In the genomic region with DNA sequence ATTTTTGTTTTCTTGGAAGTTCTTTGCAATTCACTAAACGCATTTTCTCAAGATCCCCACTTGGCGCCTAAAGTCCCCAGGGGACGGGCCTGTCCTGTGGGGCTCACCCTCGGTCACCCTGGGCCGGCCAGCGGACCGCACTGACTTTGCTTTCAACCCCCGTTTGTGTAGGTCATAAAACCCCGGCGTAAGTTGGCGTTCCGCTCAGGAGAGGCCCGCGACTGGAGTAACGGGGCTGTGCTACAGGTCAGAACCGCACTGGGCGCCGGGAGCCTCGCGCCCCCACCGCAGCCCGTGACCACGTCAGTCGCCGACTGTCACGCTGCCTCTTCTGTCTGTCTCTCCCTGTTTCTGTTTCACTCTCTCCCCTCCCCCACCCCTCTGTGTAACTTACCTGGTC, we compare ENCODE assay signal across 1 cellular context.
TF ChIP-seq lines count a peak whose summit lies in the region.

No MANE protein-coding gene starts in this region.

TF ChIP-seq in K562, 482 proteins besides CTCF, POLR2A, EP300 and RAD21:
- TF ChIP-seq POLR2H (tag; IDR thresholded peaks at IDR 0.05; ENCODE audit: low read depth): no peak
- TF ChIP-seq RBM22 (IDR thresholded peaks at IDR 0.05; ENCODE audit: low read depth, low read length, poor library complexity, severe bottlenecking): peak; percentile 65
- TF ChIP-seq, protein P1, sequence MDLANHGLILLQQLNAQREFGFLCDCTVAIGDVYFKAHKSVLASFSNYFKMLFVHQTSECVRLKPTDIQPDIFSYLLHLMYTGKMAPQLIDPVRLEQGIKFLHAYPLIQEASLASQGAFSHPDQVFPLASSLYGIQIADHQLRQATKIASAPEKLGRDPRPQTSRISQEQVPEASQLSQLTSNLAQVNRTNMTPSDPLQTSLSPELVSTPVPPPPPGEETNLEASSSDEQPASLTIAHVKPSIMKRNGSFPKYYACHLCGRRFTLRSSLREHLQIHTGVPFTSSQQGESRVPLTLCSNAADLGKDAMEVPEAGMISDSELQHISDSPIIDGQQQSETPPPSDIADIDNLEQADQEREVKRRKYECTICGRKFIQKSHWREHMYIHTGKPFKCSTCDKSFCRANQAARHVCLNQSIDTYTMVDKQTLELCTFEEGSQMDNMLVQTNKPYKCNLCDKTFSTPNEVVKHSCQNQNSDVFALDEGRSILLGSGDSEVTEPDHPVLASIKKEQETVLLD (IDR thresholded peaks at IDR 0.05): no peak
- no peak for TF ChIP-seq CBX8 (IDR thresholded peaks at IDR 0.05; ENCODE audit: borderline replicate concordance, extremely low read depth, low read depth, low read length, poor library complexity, severe bottlenecking)
- no peak for TF ChIP-seq SPI1 (IDR thresholded peaks at IDR 0.05; ENCODE audit: borderline replicate concordance, low read depth, low read length)
